ENCODE assay signal across 10 cellular contexts in genomic region chrX:37302569-37302968, GRCh38. TPM values are rescaled to one million over a fixed set of nuclear protein-coding genes. Genes with fewer than 3 reads are reported as not detected.
DNase-seq lines count a peak whose midpoint lies in the region; ATAC-seq and TF ChIP-seq lines count a peak whose summit lies in the region.
"Had no signal": no experiment of that assay in that cellular context is flagged by ENCODE, and none has a peak within 500 bp of the region (broad histone marks: within the 10 kb centered on the region; RNA-seq: fewer than 3 reads in every experiment).

No MANE protein-coding gene starts in this region.

- H3K4me1 Mint-ChIP-seq in activated naive CD8-positive, alpha-beta T cell treated with anti-CD3 and anti-CD28 coated beads for 36 hours, result no peaks in the 10 kb centered on the region
- no peaks in the 10 kb centered on the region for H3K4me1 Mint-ChIP-seq in activated naive CD8-positive, alpha-beta T cell treated with anti-CD3 and anti-CD28 coated beads, Interleukin-2, amount 50 U/mL, for 24 hours
- H3K4me1 Mint-ChIP-seq: naive B cell had no signal

- H3K27me3 ChIP-seq in adrenal gland (no peaks in the 10 kb centered on the region), transverse colon (no peaks in the 10 kb centered on the region)

- no peaks in the 10 kb centered on the region for H3K36me3 ChIP-seq in adrenal gland (replicated peaks in 1 of 2)
- no peaks in the 10 kb centered on the region for H3K36me3 ChIP-seq in transverse colon

- no peak overlapping the region for H3K27ac ChIP-seq in adrenal gland
- no peak overlapping the region for H3K27ac ChIP-seq in transverse colon
- H3K27ac ChIP-seq: A549 had no signal

- TF ChIP-seq CTCF in adrenal gland (IDR thresholded peaks at IDR 0.05) (peak in 3 of 6 experiments; percentile 43 to 51 (median 43)), transverse colon (IDR thresholded peaks at IDR 0.05) (peak in 1 of 5 experiments; percentile 11)

- H3K27me3 Mint-ChIP-seq in activated naive CD8-positive, alpha-beta T cell treated with anti-CD3 and anti-CD28 coated beads for 36 hours, result no peaks in the 10 kb centered on the region
- H3K27me3 Mint-ChIP-seq in activated naive CD8-positive, alpha-beta T cell treated with anti-CD3 and anti-CD28 coated beads, Interleukin-2, amount 50 U/mL, for 24 hours, result no peaks in the 10 kb centered on the region
- H3K27me3 Mint-ChIP-seq: naive B cell had no signal

- no peaks in the 10 kb centered on the region for H3K36me3 Mint-ChIP-seq in activated naive CD8-positive, alpha-beta T cell treated with anti-CD3 and anti-CD28 coated beads for 36 hours
- no peaks in the 10 kb centered on the region for H3K36me3 Mint-ChIP-seq in activated naive CD8-positive, alpha-beta T cell treated with anti-CD3 and anti-CD28 coated beads, Interleukin-2, amount 50 U/mL, for 24 hours (ENCODE audit: low read depth)
- H3K36me3 Mint-ChIP-seq: naive B cell had no signal

- no peak for DNase-seq in activated naive CD8-positive, alpha-beta T cell treated with anti-CD3 and anti-CD28 coated beads for 36 hours
- no peak for DNase-seq in activated naive CD8-positive, alpha-beta T cell treated with anti-CD3 and anti-CD28 coated beads, Interleukin-2, amount 50 U/mL, for 24 hours
- DNase-seq in adrenal gland, result peak in 4 of 7 donors; percentile 26 to 50 (median 34)
- DNase-seq in hepatic stellate cell (ENCODE audit: low spot score), result peak; percentile 9
- peak; percentile 12 for DNase-seq in transverse colon
- DNase-seq in NCI-H345 treated with DMSO at 0.1 percent for 48 hours (lab: John Stamatoyannopoulos, UW; ENCODE audit: unreplicated experiment), result no peak
- no peak for DNase-seq in GM19240 (ENCODE audit: insufficient read length, low spot score)
- DNase-seq: naive B cell had no signal

- intact Hi-C loops in adrenal gland (cut with DNase I) (no loop called here), transverse colon (cut with DNase I; ENCODE audit: low total_unique reads) (no loop called here)

- ATAC-seq in activated naive CD8-positive, alpha-beta T cell treated with anti-CD3 and anti-CD28 coated beads, Interleukin-2, amount 50 U/mL, for 24 hours, result no peak
- ATAC-seq in HG02571 (IDR thresholded peaks at IDR 0.05; ENCODE audit: unreplicated experiment), result no peak
- ATAC-seq: A549 had no signal

- no peak for TF ChIP-seq EP300 in transverse colon (IDR thresholded peaks at IDR 0.05; ENCODE audit: low read depth)

- H3K4me1 ChIP-seq in adrenal gland (replicated peaks in 1 of 2) (no peaks in the 10 kb centered on the region), transverse colon (no peaks in the 10 kb centered on the region)
- H3K4me1 ChIP-seq: A549 had no signal

- H3K27ac Mint-ChIP-seq in activated naive CD8-positive, alpha-beta T cell treated with anti-CD3 and anti-CD28 coated beads for 36 hours, result peak overlapping the region; percentile 4
- no peak overlapping the region for H3K27ac Mint-ChIP-seq in activated naive CD8-positive, alpha-beta T cell treated with anti-CD3 and anti-CD28 coated beads, Interleukin-2, amount 50 U/mL, for 24 hours
- H3K27ac Mint-ChIP-seq: naive B cell had no signal

- no peak overlapping the region for H3K4me3 ChIP-seq in adrenal gland
- no peak overlapping the region for H3K4me3 ChIP-seq in transverse colon
- H3K4me3 ChIP-seq: A549 had no signal

- in situ Hi-C loops in transverse colon (cut with MboI; ENCODE audit: low pct_ligation_motif_present in 1 of 4, low pct_unique_long_range_greater_than_20kb in 1 of 4, low sequenced_read_pairs in 3 of 4), result no loop called here

- WGBS in adrenal gland, 4 donors, result 8 to 36% (median 27%) methylated on average over 1 of the region's 1 CpG
- WGBS in transverse colon (ENCODE audit: low coverage in 1 of 2), 2 donors, result 12% methylated on average over 1 of the region's 1 CpG; no CpG with 5 or more reads in 1 of the 2 donors

- TF ChIP-seq POLR2A in adrenal gland (IDR thresholded peaks at IDR 0.05) (no peak), transverse colon (IDR thresholded peaks at IDR 0.05) (no peak)

- H3K4me3 Mint-ChIP-seq in activated naive CD8-positive, alpha-beta T cell treated with anti-CD3 and anti-CD28 coated beads for 36 hours, result no peak overlapping the region
- H3K4me3 Mint-ChIP-seq in activated naive CD8-positive, alpha-beta T cell treated with anti-CD3 and anti-CD28 coated beads, Interleukin-2, amount 50 U/mL, for 24 hours, result no peak overlapping the region
- H3K4me3 Mint-ChIP-seq: naive B cell had no signal

- H3K9me3 ChIP-seq in adrenal gland (replicated peaks in 1 of 3) (no peaks in the 10 kb centered on the region), transverse colon (no peaks in the 10 kb centered on the region)
- H3K9me3 ChIP-seq: A549 had no signal

- no peaks in the 10 kb centered on the region for H3K9me3 Mint-ChIP-seq in activated naive CD8-positive, alpha-beta T cell treated with anti-CD3 and anti-CD28 coated beads for 36 hours
- H3K9me3 Mint-ChIP-seq in activated naive CD8-positive, alpha-beta T cell treated with anti-CD3 and anti-CD28 coated beads, Interleukin-2, amount 50 U/mL, for 24 hours, result peaks cover 5% of the 10 kb centered on the region

RNA-seq across cellular contexts. Expression of gene PRRG1, which starts 46.6 kb away (rescaled TPM):
- total RNA-seq in activated naive CD8-positive, alpha-beta T cell treated with anti-CD3 and anti-CD28 coated beads for 36 hours, result not detected
- 10 to 100 TPM in 5 of 8 donors, 1 to 10 TPM in 3; 7.6 to 23.8 (median 11.6) TPM for total RNA-seq in adrenal gland
- 10 to 100 TPM in 1 of 3 donors, 1 to 10 TPM in 2; 2.4 to 11.8 (median 3.0) TPM for polyA plus RNA-seq in adrenal gland
- 10 to 100 TPM in 3 of 4 donors, 1 to 10 TPM in 1; 5.4 to 14.6 (median 11.6) TPM for total RNA-seq in transverse colon

Comparison
In these comparisons a context has a peak if more than half of its experiments do, and no peak if none do; other contexts are left out.
1. DNase-seq: peak in adrenal gland (4 of 7), hepatic stellate cell (single experiment) and transverse colon (single experiment); none in activated naive CD8-positive, alpha-beta T cell treated with anti-CD3 and anti-CD28 coated beads for 36 hours (single experiment), activated naive CD8-positive, alpha-beta T cell treated with anti-CD3 and anti-CD28 coated beads, Interleukin-2, amount 50 U/mL, for 24 hours (single experiment), NCI-H345 treated with DMSO at 0.1 percent for 48 hours (single experiment) and GM19240 (single experiment).
2. RNA of gene PRRG1, which starts 46.6 kb away (total RNA-seq): 7.6 to 23.8 TPM in adrenal gland and 5.4 to 14.6 TPM in transverse colon; not detected in activated naive CD8-positive, alpha-beta T cell treated with anti-CD3 and anti-CD28 coated beads for 36 hours; every median in the first group is over 4 times any median in the second.